Comparison of ENCODE assay signal across 16 cellular contexts in genomic region chr12:88764781-88765470, GRCh38.
"Had no signal": no experiment of that assay in that cellular context is flagged by ENCODE, and none has a peak within 500 bp of the region (broad histone marks: within the 10 kb centered on the region; RNA-seq: fewer than 3 reads in every experiment).

No MANE protein-coding gene starts in this region.

- H3K27me3 ChIP-seq: foreskin keratinocyte, right atrium auricular region, tibial nerve, vagina had no signal

- H3K36me3 ChIP-seq: lower lobe of right lung, right atrium auricular region, tibial nerve, vagina had no signal

- H3K27me3 Mint-ChIP-seq: progenitor cell of endocrine pancreas had no signal

- DNase-seq: activated CD4-positive, alpha-beta T cell treated with anti-CD3 and anti-CD28 coated beads, Interleukin-2, amount 50 U/mL, for 1 hour; activated naive CD4-positive, alpha-beta T cell treated with anti-CD3 and anti-CD28 coated beads for 36 hours; foreskin keratinocyte; head of caudate nucleus; immature natural killer cell; left cardiac atrium; lower lobe of right lung; small intestine; stimulated activated CD4-positive, alpha-beta T cell treated with anti-CD3 and anti-CD28 coated beads, Interleukin-4, amount 100 ng/mL, for 24 hours; stimulated activated naive CD4-positive, alpha-beta T cell; T-helper 9 cell had no signal

- H3K36me3 Mint-ChIP-seq: immature natural killer cell had no signal

- H3K9me3 Mint-ChIP-seq: activated naive CD4-positive, alpha-beta T cell treated with anti-CD3 and anti-CD28 coated beads for 36 hours; activated T-helper 2 cell treated with anti-CD3 and anti-CD28 coated beads, Interferon-gamma antibody, Interleukin-2, Interleukin-4, amounts not matched to agents 10 μg/mL and 5 μg/mL and 100 μg/mL, durations not matched to agents 14 hours and 24 hours and 36 hours had no signal

- H3K4me1 ChIP-seq: lower lobe of right lung, right atrium auricular region, tibial nerve, vagina had no signal

- H3K27ac Mint-ChIP-seq: activated naive CD4-positive, alpha-beta T cell treated with anti-CD3 and anti-CD28 coated beads for 36 hours; activated T-helper 2 cell treated with anti-CD3 and anti-CD28 coated beads, Interferon-gamma antibody, Interleukin-2, Interleukin-4, amounts not matched to agents 10 μg/mL and 5 μg/mL and 100 μg/mL, durations not matched to agents 14 hours and 24 hours and 36 hours; immature natural killer cell; progenitor cell of endocrine pancreas had no signal

- H3K4me3 ChIP-seq: lower lobe of right lung, right atrium auricular region, tibial nerve, vagina had no signal

- ATAC-seq: foreskin keratinocyte, left cardiac atrium, lower lobe of right lung had no signal

- H3K4me3 Mint-ChIP-seq: activated naive CD4-positive, alpha-beta T cell treated with anti-CD3 and anti-CD28 coated beads for 36 hours; immature natural killer cell had no signal

- H3K27ac ChIP-seq: foreskin keratinocyte, lower lobe of right lung, right atrium auricular region, tibial nerve, vagina had no signal

- H3K4me1 Mint-ChIP-seq: immature natural killer cell had no signal

- H3K9me3 ChIP-seq: lower lobe of right lung, right atrium auricular region, tibial nerve, vagina had no signal
